17 cellular contexts compared by ENCODE assay signal in genomic region chr13:42652642-42653415, GRCh38.
"Had no signal": no experiment of that assay in that cellular context is flagged by ENCODE, and none has a peak within 500 bp of the region (broad histone marks: within the 10 kb centered on the region; RNA-seq: fewer than 3 reads in every experiment).

No MANE protein-coding gene starts in this region.

- H3K27ac Mint-ChIP-seq: mesothelial cell of epicardium; natural killer cell treated with Interleukin-12 subunit alpha and Interleukin-12 subunit beta and Interleukin-15 and Interleukin-18, amount 100 ng/mL, for 72 hours; progenitor cell of endocrine pancreas; type B pancreatic cell had no signal

- DNase-seq: cortex of kidney; dorsolateral prefrontal cortex; effector CD8-positive, alpha-beta T cell; heart left ventricle; hippocampal formation; kidney glomerular epithelial cell; occipital lobe; pancreas; right cardiac atrium; small intestine; stimulated activated CD4-positive, alpha-beta T cell treated with anti-CD3 and anti-CD28 coated beads, Interleukin-12 subunit alpha, Interleukin-12 subunit beta, amount 100 ng/mL, for 4 hours; stimulated activated naive CD4-positive, alpha-beta T cell treated with Interleukin-2 at 50 U/mL for 16 hours had no signal

- ATAC-seq: esophagus mucosa; heart left ventricle; natural killer cell treated with Interleukin-12 subunit alpha and Interleukin-12 subunit beta and Interleukin-15 and Interleukin-18, amount 100 ng/mL, for 72 hours; pancreas; right cardiac atrium had no signal

- H3K9me3 Mint-ChIP-seq: mesothelial cell of epicardium; natural killer cell treated with Interleukin-12 subunit alpha and Interleukin-12 subunit beta and Interleukin-15 and Interleukin-18, amount 100 ng/mL, for 72 hours had no signal

- H3K36me3 Mint-ChIP-seq: mesothelial cell of epicardium; natural killer cell treated with Interleukin-12 subunit alpha and Interleukin-12 subunit beta and Interleukin-15 and Interleukin-18, amount 100 ng/mL, for 72 hours; type B pancreatic cell had no signal

- H3K4me3 Mint-ChIP-seq: mesothelial cell of epicardium; natural killer cell treated with Interleukin-12 subunit alpha and Interleukin-12 subunit beta and Interleukin-15 and Interleukin-18, amount 100 ng/mL, for 72 hours; type B pancreatic cell had no signal

- H3K4me3 ChIP-seq: dorsolateral prefrontal cortex, heart left ventricle, pancreas had no signal
